ENCODE assay signal across 17 cellular contexts in the genomic region with DNA sequence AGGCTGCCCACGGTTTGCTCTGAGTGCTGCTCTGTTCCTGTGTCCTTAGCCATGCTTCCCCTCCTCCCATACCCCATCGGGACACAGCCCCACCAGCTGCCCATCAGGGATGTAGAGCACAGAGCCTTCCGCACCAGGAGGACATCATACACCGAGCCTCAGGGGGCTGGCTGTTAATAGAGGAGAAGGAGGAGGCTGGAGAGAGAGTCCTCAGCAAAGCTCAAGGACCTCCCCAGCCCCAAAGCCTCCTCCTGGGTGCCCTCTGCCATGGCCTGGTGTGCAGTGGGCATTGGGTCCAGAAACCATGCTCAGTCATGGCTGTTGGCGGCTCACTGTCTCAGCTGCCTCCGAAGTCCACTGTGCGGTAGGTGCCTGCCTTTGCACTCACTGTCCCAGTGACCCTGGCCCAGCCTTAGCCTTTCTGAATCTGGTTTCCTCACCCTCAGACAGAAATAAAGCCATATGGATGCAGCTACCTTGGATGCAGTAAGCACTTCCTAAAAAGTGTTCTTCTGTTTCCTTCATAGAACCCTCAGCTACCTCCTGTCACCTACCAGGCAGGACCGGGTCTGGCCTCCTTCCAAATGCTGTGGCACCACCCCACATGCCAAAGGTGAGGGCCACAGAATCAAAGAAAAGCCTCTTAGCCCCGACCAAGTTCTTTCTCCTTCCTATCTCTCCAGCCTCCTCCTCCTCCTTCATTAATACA. TPM values are rescaled to one million over a fixed set of nuclear protein-coding genes. Genes with fewer than 3 reads are reported as not detected.
DNase-seq lines count a peak whose midpoint lies in the region; ATAC-seq and TF ChIP-seq lines count a peak whose summit lies in the region.
"Had no signal": no experiment of that assay in that cellular context is flagged by ENCODE, and none has a peak within 500 bp of the region (broad histone marks: within the 10 kb centered on the region; RNA-seq: fewer than 3 reads in every experiment).

No MANE protein-coding gene starts in this region.

- dilution Hi-C loops in IMR-90 (cut with HindIII; ENCODE audit: low sequenced_read_pairs, unreplicated experiment) = no loop called here

- no peak overlapping the region for H4K8ac ChIP-seq in IMR-90 (ENCODE audit: low read depth in 2 of 2, low read length in 2 of 2)

- H3K56ac ChIP-seq in IMR-90 (ENCODE audit: extremely low read depth, insufficient read depth, low read length) = no peak overlapping the region

- no peak for DNase-seq in CD4-positive, CD25-positive, alpha-beta regulatory T cell
- DNase-seq in IMR-90 (no peak), islet precursor cell (peak; percentile 46), SW480 (ENCODE audit: low spot score) (no peak), SK-N-DZ (ENCODE audit: low spot score) (no peak)
- peak in 1 of 2 donors; percentile 42 for DNase-seq in stimulated activated effector memory CD8-positive, alpha-beta T cell treated with anti-CD3 and anti-CD28 coated beads, Interleukin-12 subunit alpha, Interleukin-12 subunit beta, amount 100 ng/mL, for 72 hours (ENCODE audit: low spot score in 2 of 2)
- DNase-seq: BE2C, HFFc6, MV-4-11, NCI-H1436, NCI-H2029 treated with DMSO at 0.1 percent for 48 hours, NCI-H748 treated with DMSO at 0.1 percent for 48 hours, OCI-M1 had no signal

- H3K14ac ChIP-seq in IMR-90 (replicated peaks; ENCODE audit: low read depth, low read length) = no peak overlapping the region

- H2BK15ac ChIP-seq in IMR-90 (ENCODE audit: low read depth, low read length) = no peak overlapping the region

- no peaks in the 10 kb centered on the region for H3K9me3 ChIP-seq in CD4-positive, CD25-positive, alpha-beta regulatory T cell (ENCODE audit: control insufficient read depth in 2 of 2, low read length in 2 of 2)
- peaks cover 2% of the 10 kb centered on the region; the same call in 1 of the 2 replicates for H3K9me3 ChIP-seq in IMR-90 (ENCODE audit: control insufficient read depth, insufficient read depth, low read length)
- H3K9me3 ChIP-seq: BE2C, SJSA1 had no signal

- ATAC-seq in CD4-positive, CD25-positive, alpha-beta regulatory T cell (ENCODE audit: low read depth in 2 of 2) = no peak
- ATAC-seq in IMR-90 (ENCODE audit: low read depth) = no peak
- ATAC-seq in stimulated activated effector memory CD8-positive, alpha-beta T cell treated with anti-CD3 and anti-CD28 coated beads, Interleukin-12 subunit alpha, Interleukin-12 subunit beta, amount 100 ng/mL, for 72 hours = peak; percentile 11
- ATAC-seq in HG02938 (IDR thresholded peaks at IDR 0.05; ENCODE audit: unreplicated experiment) = no peak
- ATAC-seq: CD8-positive, alpha-beta T cell had no signal

- CTCF ChIA-PET in IMR-90 (lab: Yijun Ruan, JAX) = no interaction called here

- no peak for TF ChIP-seq RAD21 in IMR-90 (IDR thresholded peaks at IDR 0.05; ENCODE audit: low read length)

- H3K27ac Mint-ChIP-seq in CD4-positive, CD25-positive, alpha-beta regulatory T cell = peak overlapping the region in 2 of 3 donors; percentile 41 to 75
- peak overlapping the region; percentile 54 for H3K27ac Mint-ChIP-seq in stimulated activated effector memory CD8-positive, alpha-beta T cell treated with anti-CD3 and anti-CD28 coated beads, Interleukin-12 subunit alpha, Interleukin-12 subunit beta, amount 100 ng/mL, for 72 hours
- H3K27ac Mint-ChIP-seq: CD8-positive, alpha-beta T cell; HFFc6 had no signal

- no peak overlapping the region for H4K91ac ChIP-seq in IMR-90 (ENCODE audit: insufficient read depth, low read depth, low read length)

- H3K9me1 ChIP-seq in IMR-90 (ENCODE audit: insufficient read depth, low read length) = no peaks in the 10 kb centered on the region

- H3K4me1 ChIP-seq in CD4-positive, CD25-positive, alpha-beta regulatory T cell (ENCODE audit: control insufficient read depth, insufficient read depth, low read length, poor library complexity, severe bottlenecking) = no peaks in the 10 kb centered on the region
- H3K4me1 ChIP-seq in IMR-90 (ENCODE audit: control insufficient read depth, insufficient read depth, low read length) = no peaks in the 10 kb centered on the region
- H3K4me1 ChIP-seq: BE2C, SJSA1 had no signal

- H4K5ac ChIP-seq in IMR-90 (ENCODE audit: low read depth, low read length) = no peak overlapping the region

- H3K27me3 Mint-ChIP-seq in CD4-positive, CD25-positive, alpha-beta regulatory T cell = peaks cover 12% of the 10 kb centered on the region

- H3K36me3 Mint-ChIP-seq in CD4-positive, CD25-positive, alpha-beta regulatory T cell = no peaks in the 10 kb centered on the region
- no peaks in the 10 kb centered on the region for H3K36me3 Mint-ChIP-seq in stimulated activated effector memory CD8-positive, alpha-beta T cell treated with anti-CD3 and anti-CD28 coated beads, Interleukin-12 subunit alpha, Interleukin-12 subunit beta, amount 100 ng/mL, for 72 hours
- H3K36me3 Mint-ChIP-seq: CD8-positive, alpha-beta T cell had no signal

- H2AFZ ChIP-seq in IMR-90 (replicated peaks; ENCODE audit: low read length, poor library complexity) = peak overlapping the region; percentile 63

- H2BK5ac ChIP-seq in IMR-90 (ENCODE audit: low read depth, low read length, poor library complexity, severe bottlenecking) = no peak overlapping the region

- in situ Hi-C loops in IMR-90 (cut with MboI; ENCODE audit: low sequenced_read_pairs) = no loop called here

- H3K23ac ChIP-seq in IMR-90 (ENCODE audit: low read depth, low read length) = no peak overlapping the region

- TF ChIP-seq POLR2A in IMR-90 (IDR thresholded peaks at IDR 0.05; ENCODE audit: low read depth, low read length) = no peak

- H4K20me1 ChIP-seq in IMR-90 (ENCODE audit: insufficient read depth, low read length) = no peaks in the 10 kb centered on the region

- no peak for TF ChIP-seq CTCF in IMR-90 (conservative IDR thresholded peaks at IDR 0.05; ENCODE audit: low read depth, low read length)

- H3K9me3 Mint-ChIP-seq in CD4-positive, CD25-positive, alpha-beta regulatory T cell = no peaks in the 10 kb centered on the region
- H3K9me3 Mint-ChIP-seq in stimulated activated effector memory CD8-positive, alpha-beta T cell treated with anti-CD3 and anti-CD28 coated beads, Interleukin-12 subunit alpha, Interleukin-12 subunit beta, amount 100 ng/mL, for 72 hours = no peaks in the 10 kb centered on the region
- H3K9me3 Mint-ChIP-seq: CD8-positive, alpha-beta T cell; HFFc6 had no signal

- H3K18ac ChIP-seq in IMR-90 (ENCODE audit: low read depth, low read length) = no peak overlapping the region

- H3K4me1 Mint-ChIP-seq in CD4-positive, CD25-positive, alpha-beta regulatory T cell = no peaks in the 10 kb centered on the region
- H3K4me1 Mint-ChIP-seq in stimulated activated effector memory CD8-positive, alpha-beta T cell treated with anti-CD3 and anti-CD28 coated beads, Interleukin-12 subunit alpha, Interleukin-12 subunit beta, amount 100 ng/mL, for 72 hours = no peaks in the 10 kb centered on the region

- no TSS peak for BruUV-seq in IMR-90 (replicated peaks; lab: Mats Ljungman, UMichigan)

- H3K27ac ChIP-seq in CD4-positive, CD25-positive, alpha-beta regulatory T cell (ENCODE audit: insufficient read depth, low read length, poor library complexity, severe bottlenecking) = no peak overlapping the region
- H3K27ac ChIP-seq in IMR-90 (ENCODE audit: insufficient read depth, low read length) = no peak overlapping the region
- H3K27ac ChIP-seq: RWPE1, SJSA1 had no signal

- no peak overlapping the region for H2AK5ac ChIP-seq in IMR-90 (ENCODE audit: low read depth, low read length)

- no peak overlapping the region for H2BK20ac ChIP-seq in IMR-90 (ENCODE audit: low read depth, low read length)

- no peak overlapping the region for H3K4ac ChIP-seq in IMR-90 (ENCODE audit: low read depth, low read length)

- H3K36me3 ChIP-seq in CD4-positive, CD25-positive, alpha-beta regulatory T cell (ENCODE audit: control insufficient read depth, insufficient read depth, low read length) = no peaks in the 10 kb centered on the region
- H3K36me3 ChIP-seq in IMR-90 (ENCODE audit: control insufficient read depth, insufficient read depth, low read length) = no peaks in the 10 kb centered on the region
- H3K36me3 ChIP-seq: BE2C, SJSA1 had no signal

- intact Hi-C loops in IMR-90 (cut with micrococcal nuclease) = no loop called here

- H3K4me2 ChIP-seq in IMR-90 (ENCODE audit: low read depth, low read length) = no peak overlapping the region

- no peaks in the 10 kb centered on the region for H3K27me3 ChIP-seq in CD4-positive, CD25-positive, alpha-beta regulatory T cell (ENCODE audit: control insufficient read depth, insufficient read depth, low read length)
- H3K27me3 ChIP-seq in IMR-90 (ENCODE audit: control insufficient read depth, insufficient read depth, low read length) = peaks cover 24% of the 10 kb centered on the region
- H3K27me3 ChIP-seq: SJSA1 had no signal

- H3K79me1 ChIP-seq in IMR-90 (ENCODE audit: low read depth in 1 of 2, low read length in 2 of 2) = no peaks in the 10 kb centered on the region

- no peak overlapping the region for H3K4me3 Mint-ChIP-seq in CD4-positive, CD25-positive, alpha-beta regulatory T cell
- no peak overlapping the region for H3K4me3 Mint-ChIP-seq in stimulated activated effector memory CD8-positive, alpha-beta T cell treated with anti-CD3 and anti-CD28 coated beads, Interleukin-12 subunit alpha, Interleukin-12 subunit beta, amount 100 ng/mL, for 72 hours
- H3K4me3 Mint-ChIP-seq: CD8-positive, alpha-beta T cell; HFFc6 had no signal

- H2BK120ac ChIP-seq in IMR-90 (ENCODE audit: low read depth, low read length) = no peak overlapping the region

- H3K4me3 ChIP-seq in CD4-positive, CD25-positive, alpha-beta regulatory T cell (ENCODE audit: low read depth, low read length) = no peak overlapping the region
- no peak overlapping the region for H3K4me3 ChIP-seq in IMR-90 (ENCODE audit: insufficient read depth, low read depth, low read length)
- H3K4me3 ChIP-seq: SJSA1 had no signal

- 65% methylated on average over 4 of the region's 9 CpGs; no CpG with 5 or more reads in 1 of the 2 experiments for WGBS in IMR-90 (ENCODE audit: extremely low coverage in 2 of 2, insufficient read length in 1 of 2), 2 experiments

- no peak overlapping the region for H2AK9ac ChIP-seq in IMR-90 (replicated peaks; ENCODE audit: low read depth, low read length, poor library complexity)

- no peak overlapping the region for H3K9ac ChIP-seq in IMR-90 (ENCODE audit: low read depth, low read length)

- POLR2A ChIA-PET in IMR-90 (lab: Charles Lee; ENCODE audit: unreplicated experiment) = no interaction called here

TF ChIP-seq in IMR-90, 13 proteins besides CTCF, POLR2A, EP300 and RAD21:
- no peak for TF ChIP-seq MXI1 (IDR thresholded peaks at IDR 0.05; ENCODE audit: borderline replicate concordance, low read depth, low read length)

RNA-seq across cellular contexts. Expression of gene ACAD9, which starts 53.9 kb away (rescaled TPM):
- total RNA-seq in CD4-positive, CD25-positive, alpha-beta regulatory T cell = 46.7 TPM
- 10 to 100 TPM; 18.0 to 26.1 (median 22.1) TPM for polyA plus RNA-seq in CD4-positive, CD25-positive, alpha-beta regulatory T cell
- 31.2 and 34.4 TPM in 2 replicates for total RNA-seq in IMR-90 (2012; rRNA removed)
- 40.8 and 41.3 TPM in 2 replicates for polyA plus RNA-seq in IMR-90 (2012; rRNA removed)
- 43.4 and 45.2 TPM in 2 replicates for polyA plus RNA-seq in IMR-90 (2012; cell fraction: cytosol; rRNA removed)
- 68.1 and 101 TPM in 2 replicates for polyA plus RNA-seq in IMR-90 (2012; cell fraction: nucleus; rRNA removed; ENCODE audit: low replicate concordance)
- 28.7 and 30.0 TPM in 2 replicates for polyA plus RNA-seq in SK-N-DZ (2014; cell fraction: cytosol; rRNA removed)
- polyA plus RNA-seq in SK-N-DZ (2014; cell fraction: nucleus; rRNA removed) = 70.2 and 104 TPM in 2 replicates
